Comparison of ENCODE assay signal across 19 cellular contexts in the genomic region with DNA sequence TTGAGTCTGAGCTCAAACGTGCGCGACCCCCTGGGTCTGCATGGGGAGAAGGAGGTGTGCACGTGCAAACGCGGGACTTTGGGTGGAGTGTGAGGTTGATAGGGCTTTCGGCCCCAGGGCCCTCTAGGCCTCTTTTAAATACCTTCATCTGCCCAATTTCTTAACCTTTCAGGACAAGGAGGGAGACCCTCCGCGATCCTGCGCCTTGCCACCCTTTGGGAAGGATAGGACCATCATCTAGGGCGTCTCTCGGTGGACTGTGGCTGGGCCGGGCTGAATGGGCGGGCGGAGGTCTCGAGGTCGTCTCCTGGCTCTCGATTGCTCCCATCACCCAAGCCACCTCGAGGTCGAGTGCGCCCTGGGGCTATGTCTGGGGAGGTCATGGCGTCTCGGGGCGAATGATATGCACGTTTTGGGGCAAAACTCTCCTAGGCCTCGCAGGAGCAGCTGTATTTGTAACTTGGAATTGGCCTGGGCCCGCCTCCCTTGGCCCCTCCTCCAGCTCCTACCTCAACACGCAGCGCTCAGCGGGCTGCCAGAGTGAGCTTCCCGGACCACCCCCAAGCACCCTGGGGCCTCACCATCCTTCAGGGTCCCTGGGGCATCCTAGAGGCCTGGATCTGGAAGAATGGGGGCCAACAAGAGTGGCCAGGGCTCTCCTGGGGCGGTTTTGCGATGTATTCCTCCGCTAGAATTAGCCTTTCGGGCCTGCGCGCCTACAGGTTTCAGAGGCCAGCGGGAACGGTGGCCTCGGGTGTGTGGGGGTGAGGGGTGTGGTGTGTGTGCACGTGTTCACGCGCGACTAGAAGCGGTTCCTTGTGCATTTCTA. TPM values are rescaled to one million over a fixed set of nuclear protein-coding genes. Genes with fewer than 3 reads are reported as not detected.
DNase-seq lines count a peak whose midpoint lies in the region; ATAC-seq, FAIRE-seq and TF ChIP-seq lines count a peak whose summit lies in the region.
"Had no signal": no experiment of that assay in that cellular context is flagged by ENCODE, and none has a peak within 500 bp of the region (broad histone marks: within the 10 kb centered on the region; RNA-seq: fewer than 3 reads in every experiment).

No MANE protein-coding gene starts in this region.

- TF ChIP-seq POLR2A in vagina (IDR thresholded peaks at IDR 0.05), result no peak

- no peak for ATAC-seq in T-helper 17 cell
- ATAC-seq: heart left ventricle, sciatic nerve had no signal

- H3K36me3 Mint-ChIP-seq in endothelial cell (ENCODE audit: low read depth, unreplicated experiment), result no peaks in the 10 kb centered on the region
- peaks cover 6% of the 10 kb centered on the region for H3K36me3 Mint-ChIP-seq in T-helper 17 cell (ENCODE audit: low read depth)

- DNase-seq in GF-D8 (lab: John Stamatoyannopoulos, UW) (peak; percentile 26), endothelial cell (ENCODE audit: low spot score) (no peak), neuronal stem cell (ENCODE audit: low spot score) (no peak), T-helper 17 cell (no peak), vagina (ENCODE audit: extremely low spot score in 2 of 2) (no peak), RCC 7860 (ENCODE audit: low spot score) (no peak)
- DNase-seq: DND-41, GM23248, heart left ventricle, IMR-90, kidney glomerular epithelial cell, NCI-H187 treated with DMSO at 0.1 percent for 48 hours, NCI-H446 treated with DMSO at 0.1 percent for 48 hours, uterus, WERI-Rb-1 had no signal

- no peak for FAIRE-seq in RCC 7860 (lab: Jason Lieb, UNC)

- no peaks in the 10 kb centered on the region for H3K9me3 Mint-ChIP-seq in endothelial cell (ENCODE audit: unreplicated experiment)

- H3K4me1 ChIP-seq in HUES48 (ENCODE audit: control insufficient read depth, insufficient read depth, low read length) (peaks cover 50% of the 10 kb centered on the region), neuronal stem cell (ENCODE audit: control insufficient read depth in 2 of 2, insufficient read depth in 1 of 2, low read depth in 1 of 2, low read length in 2 of 2) (peaks cover 20 to 31% of the 10 kb centered on the region in 2 donors), vagina (peaks cover 42% of the 10 kb centered on the region)

- H3K4me3 ChIP-seq in HUES48 (ENCODE audit: low read depth, low read length) (peak overlapping the region; percentile 55), neuronal stem cell (ENCODE audit: low read length in 2 of 2) (peak overlapping the region in 1 of 2 donors; percentile 86), vagina (no peak overlapping the region)
- H3K4me3 ChIP-seq: GM23248, heart left ventricle, uterus had no signal

- H3K4me1 Mint-ChIP-seq in endothelial cell (ENCODE audit: unreplicated experiment) (peaks cover 51% of the 10 kb centered on the region), T-helper 17 cell (peaks cover 6% of the 10 kb centered on the region)

- H3K27ac Mint-ChIP-seq in endothelial cell (ENCODE audit: unreplicated experiment) (no peak overlapping the region), T-helper 17 cell (no peak overlapping the region)

- H3K79me1 ChIP-seq in neuronal stem cell (ENCODE audit: low read depth, low read length), result peaks cover 13% of the 10 kb centered on the region

- H3K4me3 Mint-ChIP-seq in endothelial cell (ENCODE audit: unreplicated experiment) (peak overlapping the region; percentile 82), T-helper 17 cell (no peak overlapping the region)

- intact Hi-C loops in vagina (cut with DNase I), result no loop called here

- H3K27me3 Mint-ChIP-seq in endothelial cell (ENCODE audit: unreplicated experiment), result peaks cover 34% of the 10 kb centered on the region
- peaks cover 74% of the 10 kb centered on the region for H3K27me3 Mint-ChIP-seq in T-helper 17 cell

- no peaks in the 10 kb centered on the region for H3K36me3 ChIP-seq in HUES48 (ENCODE audit: control insufficient read depth, insufficient read depth, low read length)
- H3K36me3 ChIP-seq in neuronal stem cell (replicated peaks in 1 of 2; ENCODE audit: control insufficient read depth in 2 of 2, insufficient read depth in 2 of 2, low read length in 2 of 2), result no peaks in the 10 kb centered on the region
- no peaks in the 10 kb centered on the region for H3K36me3 ChIP-seq in vagina
- H3K36me3 ChIP-seq: heart left ventricle, neutrophil, uterus had no signal

- H3K9me3 ChIP-seq in HUES48 (ENCODE audit: control insufficient read depth, insufficient read depth, low read length) (no peaks in the 10 kb centered on the region), neuronal stem cell (replicated peaks in 1 of 2; ENCODE audit: control insufficient read depth in 2 of 2, insufficient read depth in 1 of 2, low read depth in 1 of 2, low read length in 2 of 2) (peaks cover 0 to 9% of the 10 kb centered on the region in 2 donors), T-helper 17 cell (ENCODE audit: control insufficient read depth, low read length, poor library complexity, severe bottlenecking) (no peaks in the 10 kb centered on the region), vagina (no peaks in the 10 kb centered on the region)
- H3K9me3 ChIP-seq: heart left ventricle, neutrophil, uterus had no signal

- peak overlapping the region; percentile 94 for H3K4me2 ChIP-seq in neuronal stem cell (ENCODE audit: insufficient read depth, low read length, poor library complexity, severe bottlenecking)

- no peak overlapping the region for H3K4ac ChIP-seq in neuronal stem cell (ENCODE audit: low read length)

- peak overlapping the region; percentile 73 for H2BK12ac ChIP-seq in neuronal stem cell (ENCODE audit: low read length)

- H3K9ac ChIP-seq in HUES48 (ENCODE audit: low read depth, low read length) (no peak overlapping the region), neuronal stem cell (ENCODE audit: low read depth, low read length, poor library complexity) (peak overlapping the region; percentile 95)
- H3K9ac ChIP-seq: GM23248 had no signal

- no peak overlapping the region for H2AK5ac ChIP-seq in neuronal stem cell (ENCODE audit: low read depth, low read length)

- H2BK15ac ChIP-seq in neuronal stem cell (ENCODE audit: low read length), result peak overlapping the region; percentile 95

- H3K14ac ChIP-seq in neuronal stem cell (ENCODE audit: low read length), result no peak overlapping the region

- peak overlapping the region; percentile 98 for H2BK5ac ChIP-seq in neuronal stem cell (ENCODE audit: low read length)

- no peak overlapping the region for H3K23ac ChIP-seq in neuronal stem cell (ENCODE audit: low read depth, low read length, poor library complexity)

- H3K27ac ChIP-seq in HUES48 (ENCODE audit: low read depth, low read length) (no peak overlapping the region), neuronal stem cell (replicated peaks; ENCODE audit: low read length) (no peak overlapping the region), vagina (no peak overlapping the region)
- H3K27ac ChIP-seq: GM23248, heart left ventricle, neutrophil, uterus, WERI-Rb-1 had no signal

- H2BK120ac ChIP-seq in neuronal stem cell (ENCODE audit: low read depth, low read length), result peak overlapping the region; percentile 100

- WGBS in neuronal stem cell (ENCODE audit: extremely low coverage in 2 of 2, insufficient read length in 2 of 2, insufficient replicate concordance in 1 of 2), 2 donors, result no CpG with 5 or more reads among the region's 45 CpGs

- H3K27me3 ChIP-seq in HUES48 (ENCODE audit: control insufficient read depth, insufficient read depth, low read length) (peaks cover 98% of the 10 kb centered on the region), neuronal stem cell (ENCODE audit: control insufficient read depth in 3 of 3, insufficient read depth in 3 of 3, low read depth in 1 of 3, low read length in 3 of 3) (peaks cover 0 to 100% (median 0%) of the 10 kb centered on the region in 3 experiments), vagina (peaks cover 25% of the 10 kb centered on the region)

- no peak for TF ChIP-seq CTCF in endothelial cell (IDR thresholded peaks at IDR 0.05; ENCODE audit: unreplicated experiment)
- TF ChIP-seq CTCF in vagina (IDR thresholded peaks at IDR 0.05), result no peak

- no peak overlapping the region for H2AFZ ChIP-seq in neuronal stem cell (ENCODE audit: low read length)
- H2AFZ ChIP-seq: GM23248 had no signal

- H4K8ac ChIP-seq in neuronal stem cell (ENCODE audit: low read depth, low read length), result no peak overlapping the region

- H4K91ac ChIP-seq in neuronal stem cell (ENCODE audit: low read depth, low read length, poor library complexity), result no peak overlapping the region

- peak overlapping the region; percentile 93 for H3K18ac ChIP-seq in neuronal stem cell (ENCODE audit: low read length)

RNA-seq across cellular contexts. Expression of a gene that starts 8.7 kb away (rescaled TPM):
- total RNA-seq in endothelial cell (ENCODE audit: unreplicated experiment), result not detected
- 171 TPM for polyA plus RNA-seq in neuronal stem cell (2013, experiment 1 of 2)
- 176 TPM for polyA plus RNA-seq in neuronal stem cell (2013, experiment 2 of 2)
- not detected for total RNA-seq in T-helper 17 cell
- total RNA-seq in vagina, result not detected
- total RNA-seq: cerebellum, GM23248, heart left ventricle, IMR-90, sciatic nerve, uterus had no signal
- polyA plus RNA-seq: GM23248, heart left ventricle, IMR-90 had no signal
